Comparison of ENCODE assay signal across 8 cellular contexts in the genomic region with DNA sequence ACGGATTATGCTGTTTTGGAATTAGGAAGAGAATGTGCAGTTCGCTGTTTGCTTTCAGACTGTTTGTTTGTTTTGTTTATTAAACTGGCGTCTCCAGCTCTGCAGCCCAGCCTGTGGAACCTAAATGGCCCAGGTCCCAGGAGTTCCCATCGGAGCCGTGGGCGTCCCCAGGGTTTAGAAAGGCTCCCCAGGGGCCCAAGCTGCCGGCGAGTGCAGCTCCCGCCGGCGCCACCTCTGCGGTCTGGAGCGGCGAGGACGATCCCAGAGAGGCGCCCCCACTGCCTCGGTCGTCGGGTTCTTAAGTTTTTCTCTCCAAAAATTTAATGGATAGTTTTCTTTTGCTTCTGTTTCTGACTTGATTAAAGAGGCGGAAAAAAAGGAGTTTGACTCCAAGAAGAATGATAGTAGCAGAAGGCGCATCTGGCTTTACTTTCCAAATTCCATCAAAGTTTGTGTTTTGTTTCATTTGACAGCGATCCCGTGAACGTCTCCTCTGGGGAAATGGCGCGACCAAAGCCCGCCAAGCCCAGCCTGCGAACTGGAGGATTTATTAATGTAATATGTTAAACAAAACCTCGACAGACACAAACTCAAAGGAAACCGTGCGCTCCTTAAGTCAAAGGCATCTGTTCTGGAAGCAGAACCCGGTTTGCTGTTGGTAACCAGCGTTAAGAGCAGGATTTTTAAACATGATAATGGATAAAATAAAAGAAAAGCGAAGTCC. TPM values are rescaled to one million over a fixed set of nuclear protein-coding genes. Genes with fewer than 3 reads are reported as not detected.
DNase-seq lines count a peak whose midpoint lies in the region; ATAC-seq and TF ChIP-seq lines count a peak whose summit lies in the region.

No MANE protein-coding gene starts in this region.

- peak overlapping the region; percentile 87 for H3K9ac ChIP-seq in BLaER1
- H3K9ac ChIP-seq in endocrine pancreas (ENCODE audit: control insufficient read depth, insufficient read depth, low read length), result peak overlapping the region; percentile 65

- ATAC-seq in Panc1 (no peak), GM19467 (IDR thresholded peaks at IDR 0.05; ENCODE audit: unreplicated experiment) (no peak), HG03095 (IDR thresholded peaks at IDR 0.05; ENCODE audit: unreplicated experiment) (no peak)

- intact Hi-C loops in Panc1 (cut with micrococcal nuclease; ENCODE audit: unreplicated experiment), result no loop called here

- no TSS peak for BruUV-seq in Panc1 (replicated peaks; lab: Mats Ljungman, UMichigan)

- H3K27ac ChIP-seq in BLaER1 (peak overlapping the region; percentile 16; the same call in 1 of the 2 replicates), HEK293 (ENCODE audit: extremely low read depth, low read depth, low read length) (peak overlapping the region; percentile 66), Panc1 (ENCODE audit: low read length) (0 out of 2 replicates have a peak overlapping the region, but pooled peaks have one; percentile 29), mesodermal cell (ENCODE audit: low read depth, low read length, severe bottlenecking) (peak overlapping the region; percentile 84), urinary bladder (ENCODE audit: low read depth) (peak overlapping the region; percentile 35)

- H3K36me3 ChIP-seq in BLaER1 (peaks cover 10% of the 10 kb centered on the region; the same call in 1 of the 2 replicates), HEK293 (ENCODE audit: control insufficient read depth in 2 of 2, insufficient read depth in 1 of 2, low read length in 2 of 2) (peaks cover 0 to 8% of the 10 kb centered on the region in 2 experiments; a peak in 1 of 3 replicates), Panc1 (ENCODE audit: control insufficient read depth, insufficient read depth, low read length) (no peaks in the 10 kb centered on the region), endocrine pancreas (ENCODE audit: control insufficient read depth, insufficient read depth, low read length) (no peaks in the 10 kb centered on the region), mesodermal cell (ENCODE audit: control insufficient read depth, insufficient read depth, low read length) (no peaks in the 10 kb centered on the region), urinary bladder (ENCODE audit: insufficient read depth) (no peaks in the 10 kb centered on the region)

- no peaks in the 10 kb centered on the region for H3K9me3 ChIP-seq in BLaER1
- H3K9me3 ChIP-seq in HEK293 (ENCODE audit: control insufficient read depth, insufficient read depth, low read depth, low read length), result no peaks in the 10 kb centered on the region
- H3K9me3 ChIP-seq in Panc1 (ENCODE audit: control insufficient read depth, insufficient read depth, low read depth, low read length), result no peaks in the 10 kb centered on the region
- no peaks in the 10 kb centered on the region for H3K9me3 ChIP-seq in endocrine pancreas (ENCODE audit: control insufficient read depth, low read length)
- no peaks in the 10 kb centered on the region for H3K9me3 ChIP-seq in mesodermal cell (ENCODE audit: control insufficient read depth, low read length)

- CTCF ChIA-PET in HEK293 (lab: Yijun Ruan, JAX) (interaction anchor here (0.7 to 0.8 kb wide), 3 partner anchors 24 to 1197 kb away, joined by 3 to 4 read pairs (median 4); no protein-coding TSS in a partner anchor), Panc1 (lab: Charles Lee) (no interaction called here)

- H3K4me3 ChIP-seq in BLaER1 (peak overlapping the region; percentile 91), HEK293 (ENCODE audit: low read depth, low read length) (peak overlapping the region; percentile 75), Panc1 (ENCODE audit: low read depth in 2 of 2, low read length in 2 of 2) (peak overlapping the region; percentile 64 to 85), endocrine pancreas (ENCODE audit: control insufficient read depth, insufficient read depth, low read length) (peak overlapping the region; percentile 92), mesodermal cell (ENCODE audit: extremely low read depth, insufficient read depth, low read length, poor library complexity, severe bottlenecking) (peak overlapping the region; percentile 65), urinary bladder (ENCODE audit: low read depth, low read length) (peak overlapping the region; percentile 39)

- TF ChIP-seq CTCF in HEK293 (tag by site-specific recombination; IDR thresholded peaks at IDR 0.05) (no peak), Panc1 (IDR thresholded peaks at IDR 0.05) (no peak)

- POLR2A ChIA-PET in HEK293 (lab: Yijun Ruan, JAX), result no interaction called here
- POLR2A ChIA-PET in Panc1 (lab: Charles Lee), result no interaction called here

- peaks cover 22% of the 10 kb centered on the region; the same call in 1 of the 2 replicates for H4K20me1 ChIP-seq in BLaER1

- in situ Hi-C loops in Panc1 (cut with HindIII; ENCODE audit: low pct_unique_long_range_greater_than_20kb, low sequenced_read_pairs), result no loop called here

- DNase-seq in Panc1 (ENCODE audit: low read depth, low spot score), result no peak

- H3K4me1 ChIP-seq in BLaER1, result peaks cover 26% of the 10 kb centered on the region
- H3K4me1 ChIP-seq in HEK293 (ENCODE audit: control insufficient read depth, insufficient read depth, low read length), result no peaks in the 10 kb centered on the region
- no peaks in the 10 kb centered on the region for H3K4me1 ChIP-seq in Panc1 (ENCODE audit: control insufficient read depth, insufficient read depth, low read length)
- H3K4me1 ChIP-seq in endocrine pancreas (ENCODE audit: control insufficient read depth, insufficient read depth, low read length), result no peaks in the 10 kb centered on the region
- H3K4me1 ChIP-seq in mesodermal cell (ENCODE audit: control insufficient read depth, insufficient read depth, low read length, poor library complexity, severe bottlenecking), result no peaks in the 10 kb centered on the region
- no peaks in the 10 kb centered on the region for H3K4me1 ChIP-seq in urinary bladder (ENCODE audit: insufficient read depth)

- H3K4me2 ChIP-seq in BLaER1, result peak overlapping the region; percentile 87

- H3K27me3 ChIP-seq in BLaER1 (no peaks in the 10 kb centered on the region), Panc1 (ENCODE audit: control insufficient read depth, insufficient read depth, low read length) (peaks cover 19% of the 10 kb centered on the region), endocrine pancreas (ENCODE audit: control insufficient read depth, insufficient read depth, low read length) (no peaks in the 10 kb centered on the region)

- 2% methylated on average over 11 to 15 of the region's 34 CpGs for WGBS in mesodermal cell (ENCODE audit: insufficient coverage in 2 of 2), 2 experiments
- WGBS in urinary bladder, result under 1% methylated on average over 34 of the region's 34 CpGs

TF ChIP-seq in HEK293, 187 proteins besides CTCF, POLR2A, EP300 and RAD21 (continues in another document):
- TF ChIP-seq AEBP2 (tag by site-specific recombination; IDR thresholded peaks at IDR 0.05; ENCODE audit: borderline replicate concordance), result no peak
- TF ChIP-seq ZNF335 (tag by site-specific recombination; conservative IDR thresholded peaks at IDR 0.05), result peak; percentile 52; the same call in 1 of the 2 replicates
- peak; percentile 39; the same call in 1 of the 2 replicates for TF ChIP-seq ZNF600 (tag by site-specific recombination; IDR thresholded peaks at IDR 0.05)
- TF ChIP-seq, protein P1, sequence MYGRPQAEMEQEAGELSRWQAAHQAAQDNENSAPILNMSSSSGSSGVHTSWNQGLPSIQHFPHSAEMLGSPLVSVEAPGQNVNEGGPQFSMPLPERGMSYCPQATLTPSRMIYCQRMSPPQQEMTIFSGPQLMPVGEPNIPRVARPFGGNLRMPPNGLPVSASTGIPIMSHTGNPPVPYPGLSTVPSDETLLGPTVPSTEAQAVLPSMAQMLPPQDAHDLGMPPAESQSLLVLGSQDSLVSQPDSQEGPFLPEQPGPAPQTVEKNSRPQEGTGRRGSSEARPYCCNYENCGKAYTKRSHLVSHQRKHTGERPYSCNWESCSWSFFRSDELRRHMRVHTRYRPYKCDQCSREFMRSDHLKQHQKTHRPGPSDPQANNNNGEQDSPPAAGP (tag by site-specific recombination; IDR thresholded peaks at IDR 0.05), result no peak
- peak; percentile 51 for TF ChIP-seq GLIS1 (tag by site-specific recombination; IDR thresholded peaks at IDR 0.05)
- 0 out of 2 replicates have a peak, but pooled peaks have one; percentile 11 for TF ChIP-seq ZNF660 (tag by site-specific recombination; IDR thresholded peaks at IDR 0.05)
- peak; percentile 54 for TF ChIP-seq ZIC2 (tag by site-specific recombination; IDR thresholded peaks at IDR 0.05)
- TF ChIP-seq, protein P2, sequence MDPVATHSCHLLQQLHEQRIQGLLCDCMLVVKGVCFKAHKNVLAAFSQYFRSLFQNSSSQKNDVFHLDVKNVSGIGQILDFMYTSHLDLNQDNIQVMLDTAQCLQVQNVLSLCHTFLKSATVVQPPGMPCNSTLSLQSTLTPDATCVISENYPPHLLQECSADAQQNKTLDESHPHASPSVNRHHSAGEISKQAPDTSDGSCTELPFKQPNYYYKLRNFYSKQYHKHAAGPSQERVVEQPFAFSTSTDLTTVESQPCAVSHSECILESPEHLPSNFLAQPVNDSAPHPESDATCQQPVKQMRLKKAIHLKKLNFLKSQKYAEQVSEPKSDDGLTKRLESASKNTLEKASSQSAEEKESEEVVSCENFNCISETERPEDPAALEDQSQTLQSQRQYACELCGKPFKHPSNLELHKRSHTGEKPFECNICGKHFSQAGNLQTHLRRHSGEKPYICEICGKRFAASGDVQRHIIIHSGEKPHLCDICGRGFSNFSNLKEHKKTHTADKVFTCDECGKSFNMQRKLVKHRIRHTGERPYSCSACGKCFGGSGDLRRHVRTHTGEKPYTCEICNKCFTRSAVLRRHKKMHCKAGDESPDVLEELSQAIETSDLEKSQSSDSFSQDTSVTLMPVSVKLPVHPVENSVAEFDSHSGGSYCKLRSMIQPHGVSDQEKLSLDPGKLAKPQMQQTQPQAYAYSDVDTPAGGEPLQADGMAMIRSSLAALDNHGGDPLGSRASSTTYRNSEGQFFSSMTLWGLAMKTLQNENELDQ (tag by site-specific recombination; IDR thresholded peaks at IDR 0.05; ENCODE audit: low read depth), result no peak

RNA-seq across cellular contexts. Expression of gene FZD1, which starts 0.7 kb away (rescaled TPM):
- 1.8 TPM for total RNA-seq in Panc1 (2021; ENCODE audit: unreplicated experiment)
- 1.4 TPM for polyA plus RNA-seq in Panc1 (2012; ENCODE audit: insufficient read length)
- 7.7 TPM for polyA plus RNA-seq in mesodermal cell (2013, experiment 1 of 2)
- 6.0 TPM for polyA plus RNA-seq in mesodermal cell (2013, experiment 2 of 2)
- 25.1 TPM for total RNA-seq in urinary bladder
- polyA plus RNA-seq in urinary bladder, result 18.7 TPM

Comparison
In these comparisons a context has a peak if more than half of its experiments do, and no peak if none do; other contexts are left out.
1. H3K27ac ChIP-seq: peak in every context shown above with its lines; median percentile 84 in mesodermal cell; 66 in HEK293; 35 in urinary bladder; 29 in Panc1; 16 in BLaER1.
2. H3K4me3 ChIP-seq: peak in every context shown above with its lines; median percentile 92 in endocrine pancreas; 91 in BLaER1; 75 in HEK293; 74 in Panc1; 65 in mesodermal cell; 39 in urinary bladder.